In genomic region chr14:37232907-37233481, GRCh38 we compare ENCODE assay signal across 9 cellular contexts. TPM values are rescaled to one million over a fixed set of nuclear protein-coding genes. Genes with fewer than 3 reads are reported as not detected.
DNase-seq lines count a peak whose midpoint lies in the region; FAIRE-seq and TF ChIP-seq lines count a peak whose summit lies in the region.
"Had no signal": no experiment of that assay in that cellular context is flagged by ENCODE, and none has a peak within 500 bp of the region (broad histone marks: within the 10 kb centered on the region; RNA-seq: fewer than 3 reads in every experiment).

No MANE protein-coding gene starts in this region.

- H3K4me3 ChIP-seq in H7 (ENCODE audit: insufficient read depth, low read depth, low read length), result no peak overlapping the region
- H3K4me3 ChIP-seq in adrenal gland, result no peak overlapping the region
- H3K4me3 ChIP-seq: SJSA1 had no signal

- no peaks in the 10 kb centered on the region for H3K4me1 Mint-ChIP-seq in activated CD4-positive, alpha-beta memory T cell treated with anti-CD3 and anti-CD28 coated beads for 36 hours (ENCODE audit: low read depth)

- no peaks in the 10 kb centered on the region for H3K36me3 Mint-ChIP-seq in activated CD4-positive, alpha-beta memory T cell treated with anti-CD3 and anti-CD28 coated beads for 36 hours

- H3K27ac Mint-ChIP-seq in activated CD4-positive, alpha-beta memory T cell treated with anti-CD3 and anti-CD28 coated beads for 36 hours, result no peak overlapping the region

- DNase-seq in D721Med (ENCODE audit: insufficient read length, low spot score) (no peak), H7 (peak; percentile 28), NCI-H1930 (lab: John Stamatoyannopoulos, UW) (peak; percentile 3 to 34), adrenal gland (no peak), HK-2 (ENCODE audit: unreplicated experiment) (no peak)
- no peak for DNase-seq in activated CD4-positive, alpha-beta memory T cell treated with anti-CD3 and anti-CD28 coated beads for 36 hours
- DNase-seq in stimulated activated CD4-positive, alpha-beta T cell treated with anti-CD3 and anti-CD28 coated beads, Interleukin-4, amount 100 ng/mL, for 24 hours, result no peak

- H3K27me3 ChIP-seq in H7 (ENCODE audit: control insufficient read depth, insufficient read depth, low read length), result no peaks in the 10 kb centered on the region
- no peaks in the 10 kb centered on the region for H3K27me3 ChIP-seq in adrenal gland
- H3K27me3 ChIP-seq: SJSA1 had no signal

- H3K27me3 Mint-ChIP-seq in activated CD4-positive, alpha-beta memory T cell treated with anti-CD3 and anti-CD28 coated beads for 36 hours, result no peaks in the 10 kb centered on the region

- intact Hi-C loops in adrenal gland (cut with DNase I), result no loop called here
- intact Hi-C loops in activated CD4-positive, alpha-beta memory T cell treated with anti-CD3 and anti-CD28 coated beads for 36 hours (cut with micrococcal nuclease), result no loop called here

- H3K27ac ChIP-seq in adrenal gland, result no peak overlapping the region
- H3K27ac ChIP-seq: SJSA1 had no signal

- H3K9me3 Mint-ChIP-seq in activated CD4-positive, alpha-beta memory T cell treated with anti-CD3 and anti-CD28 coated beads for 36 hours, result no peaks in the 10 kb centered on the region

- FAIRE-seq in D721Med (lab: Jason Lieb, UNC) (no peak), islet of Langerhans (lab: Jason Lieb, UNC) (peak; percentile 95)

- H3K9me3 ChIP-seq in adrenal gland (replicated peaks in 1 of 3), result no peaks in the 10 kb centered on the region
- H3K9me3 ChIP-seq: SJSA1 had no signal

- POLR2A ChIA-PET in activated CD4-positive, alpha-beta memory T cell treated with anti-CD3 and anti-CD28 coated beads for 36 hours (lab: Charles Lee), result no interaction called here

- H3K4me3 Mint-ChIP-seq in activated CD4-positive, alpha-beta memory T cell treated with anti-CD3 and anti-CD28 coated beads for 36 hours, result no peak overlapping the region

- WGBS in adrenal gland, 4 donors, result 0 to 7% (median 2%) methylated on average over 1 of the region's 1 CpG

- no peak for TF ChIP-seq POLR2A in adrenal gland (IDR thresholded peaks at IDR 0.05)

- H3K4me1 ChIP-seq in adrenal gland (replicated peaks in 1 of 2), result no peaks in the 10 kb centered on the region
- H3K4me1 ChIP-seq: SJSA1 had no signal

- TF ChIP-seq CTCF in D721Med (IDR thresholded peaks at IDR 0.05; ENCODE audit: insufficient read depth, missing control alignments), result peak; percentile 48
- TF ChIP-seq CTCF in adrenal gland (IDR thresholded peaks at IDR 0.05), result peak; percentile 37 to 62 (median 48)

- CTCF ChIA-PET in activated CD4-positive, alpha-beta memory T cell treated with anti-CD3 and anti-CD28 coated beads for 36 hours (lab: Charles Lee), result interaction anchor here (0.7 to 1.3 kb wide), 2 partner anchors 28 to 680 kb away, joined by 3 read pairs; no protein-coding TSS in a partner anchor

- H3K36me3 ChIP-seq in H7 (replicated peaks; ENCODE audit: control insufficient read depth, insufficient read depth, low read length) (no peaks in the 10 kb centered on the region), adrenal gland (replicated peaks in 1 of 2) (no peaks in the 10 kb centered on the region)
- H3K36me3 ChIP-seq: SJSA1 had no signal

RNA-seq across cellular contexts. Expression of gene MIPOL1, which starts 35.3 kb away (rescaled TPM):
- total RNA-seq in H7 (2014; rRNA removed; shearing (Covaris generic)), result 7.0 and 25.0 TPM in 2 replicates
- 10 to 100 TPM in 4 of 8 donors, 1 to 10 TPM in 4; 2.9 to 18.2 (median 9.7) TPM for total RNA-seq in adrenal gland
- 1 to 10 TPM; 2.6 to 7.0 (median 2.6) TPM for polyA plus RNA-seq in adrenal gland
- total RNA-seq in activated CD4-positive, alpha-beta memory T cell treated with anti-CD3 and anti-CD28 coated beads for 36 hours, result under 1 TPM; 0.14 to 0.51 TPM

Comparison
In these comparisons a context has a peak if more than half of its experiments do, and no peak if none do; other contexts are left out.
1. DNase-seq: peak in H7 (single experiment) and NCI-H1930 (2 of 2); none in D721Med (single experiment), adrenal gland (0 of 7), HK-2 (single experiment), activated CD4-positive, alpha-beta memory T cell treated with anti-CD3 and anti-CD28 coated beads for 36 hours (single experiment) and stimulated activated CD4-positive, alpha-beta T cell treated with anti-CD3 and anti-CD28 coated beads, Interleukin-4, amount 100 ng/mL, for 24 hours (single experiment).